Comparison of ENCODE assay signal across 1 cellular context in genomic region chr4:163165217-163166017, GRCh38.
TF ChIP-seq lines count a peak whose summit lies in the region.

No MANE protein-coding gene starts in this region.

TF ChIP-seq in SK-N-SH, 30 proteins besides CTCF, POLR2A, EP300 and RAD21 (continued from another document):
- TF ChIP-seq IRF3 (IDR thresholded peaks at IDR 0.05; ENCODE audit: low read depth, low read length): no peak
- TF ChIP-seq RCOR1 (IDR thresholded peaks at IDR 0.05; ENCODE audit: low read length): no peak
- no peak; the same call in 1 of the 2 replicates for TF ChIP-seq MXI1 (IDR thresholded peaks at IDR 0.05; ENCODE audit: low read depth, low read length)
- TF ChIP-seq JUND (IDR thresholded peaks at IDR 0.05): no peak
- TF ChIP-seq TAF1 (IDR thresholded peaks at IDR 0.05; ENCODE audit: borderline replicate concordance, low read depth, low read length): no peak
- no peak for TF ChIP-seq USF2 (IDR thresholded peaks at IDR 0.05; ENCODE audit: borderline replicate concordance, low read depth, low read length)
- TF ChIP-seq MAX (IDR thresholded peaks at IDR 0.05; ENCODE audit: low read depth): no peak
- no peak for TF ChIP-seq NRF1 (IDR thresholded peaks at IDR 0.05; ENCODE audit: low read depth, low read length)
